In the genomic region with DNA sequence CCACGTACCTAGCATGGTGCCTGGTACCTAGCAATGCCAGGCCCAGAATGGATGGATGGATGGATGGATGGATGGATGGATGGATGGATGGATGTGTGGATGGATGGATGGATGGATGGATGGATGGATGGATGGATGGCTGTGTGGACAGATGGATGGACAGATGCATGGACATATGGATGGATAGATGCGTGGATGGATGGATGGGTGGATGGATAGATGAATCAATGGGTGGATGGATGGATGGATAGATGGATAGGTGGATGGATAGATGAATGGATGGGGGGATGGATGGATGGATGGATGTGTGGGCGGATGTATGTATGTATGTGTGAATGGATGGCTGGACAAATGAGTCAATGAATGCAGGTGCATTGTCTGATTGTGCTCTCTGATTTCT, we compare ENCODE assay signal across 39 cellular contexts. TPM values are rescaled to one million over a fixed set of nuclear protein-coding genes. Genes with fewer than 3 reads are reported as not detected.
"Had no signal": no experiment of that assay in that cellular context is flagged by ENCODE, and none has a peak within 500 bp of the region (broad histone marks: within the 10 kb centered on the region; RNA-seq: fewer than 3 reads in every experiment).

No MANE protein-coding gene starts in this region.

- DNase-seq: Karpas-422, Kasumi-1, MG63, MM.1S, MV-4-11, NCI-H1048, NCI-H1092, NCI-H1105, NCI-H1105 treated with DMSO at 0.1 percent for 48 hours, NCI-H1417, NCI-H1417 treated with DMSO at 0.1 percent for 48 hours, NCI-H1436, NCI-H1436 treated with DMSO at 0.1 percent for 48 hours, NCI-H146, NCI-H1694, NCI-H1694 treated with DMSO at 0.1 percent for 48 hours, NCI-H187, NCI-H187 treated with DMSO at 0.1 percent for 48 hours, NCI-H1930, NCI-H2029, NCI-H2029 treated with DMSO at 0.1 percent for 48 hours, NCI-H2081, NCI-H2081 treated with DMSO at 0.1 percent for 48 hours, NCI-H2107, NCI-H2171, NCI-H2171 treated with DMSO at 0.1 percent for 48 hours, NCI-H2227 treated with DMSO at 0.1 percent for 48 hours, NCI-H226, NCI-H345, NCI-H446, NCI-H446 treated with DMSO at 0.1 percent for 48 hours, NCI-H510A, NCI-H510A treated with DMSO at 0.1 percent for 48 hours, NCI-H524, NCI-H524 treated with DMSO at 0.1 percent for 48 hours had no signal

- H3K36me3 ChIP-seq: MG63 had no signal

- H3K9me3 ChIP-seq: MG63 had no signal

- H3K27me3 ChIP-seq: MG63 had no signal

- H3K4me3 ChIP-seq: MG63 had no signal

RNA-seq across cellular contexts. Expression of gene GPR139, which starts 12.6 kb away (rescaled TPM):
- total RNA-seq: LHCN-M2, M059J, MCF 10A, NCI-H460 had no signal
